ENCODE assay signal across 2 cellular contexts in genomic region chr11:12019337-12019736, GRCh38.
TF ChIP-seq lines count a peak whose summit lies in the region.

No MANE protein-coding gene starts in this region.

TF ChIP-seq in H1, 55 proteins besides CTCF, POLR2A, EP300 and RAD21:
- TF ChIP-seq CHD1 (IDR thresholded peaks at IDR 0.05; ENCODE audit: low read depth, low read length): no peak
- no peak for TF ChIP-seq GABPA (IDR thresholded peaks at IDR 0.05; ENCODE audit: borderline replicate concordance, insufficient read depth, low read length)
- no peak for TF ChIP-seq ZNF274 (IDR thresholded peaks at IDR 0.05; ENCODE audit: borderline replicate concordance, extremely low read depth, low read length)
- no peak for TF ChIP-seq SRF (IDR thresholded peaks at IDR 0.05; ENCODE audit: low read depth, low read length)
- TF ChIP-seq HDAC6 (IDR thresholded peaks at IDR 0.05; ENCODE audit: low read depth, low read length): no peak
- TF ChIP-seq CREB1 (IDR thresholded peaks at IDR 0.05): no peak
- TF ChIP-seq EZH2 (IDR thresholded peaks at IDR 0.05; ENCODE audit: low read depth, low read length, severe bottlenecking): no peak
- TF ChIP-seq SUZ12 (IDR thresholded peaks at IDR 0.05; ENCODE audit: low read length): no peak
- TF ChIP-seq CHD2 (IDR thresholded peaks at IDR 0.05; ENCODE audit: low read length): no peak
- TF ChIP-seq TEAD4 (IDR thresholded peaks at IDR 0.05; ENCODE audit: low read depth, low read length): no peak
- no peak for TF ChIP-seq PHF8 (conservative IDR thresholded peaks at IDR 0.05; ENCODE audit: low read depth, low read length)
- no peak for TF ChIP-seq NRF1 (IDR thresholded peaks at IDR 0.05; ENCODE audit: low read depth, low read length)
- TF ChIP-seq RXRA (IDR thresholded peaks at IDR 0.05; ENCODE audit: insufficient read depth, low read depth, low read length): no peak
- no peak for TF ChIP-seq CBX8 (IDR thresholded peaks at IDR 0.05; ENCODE audit: borderline replicate concordance, low read depth, low read length)

TF ChIP-seq in HepG2, 621 proteins besides CTCF, POLR2A, EP300 and RAD21:
- TF ChIP-seq ZHX2 (IDR thresholded peaks at IDR 0.05; ENCODE audit: low read depth) (no peak), ZHX2 (CRISPR knock-in tag; IDR thresholded peaks at IDR 0.05; ENCODE audit: borderline replicate concordance) (no peak), SOX13 (IDR thresholded peaks at IDR 0.05) (no peak), SOX13 (CRISPR knock-in tag; conservative IDR thresholded peaks at IDR 0.05 in 1 of 2, IDR thresholded peaks at IDR 0.05 in 1 of 2) (0 out of 4 replicates have a peak, but pooled peaks of 1 of the 2 experiments have one; percentile 11), ZNF550 (CRISPR knock-in tag; IDR thresholded peaks at IDR 0.05; ENCODE audit: borderline replicate concordance) (no peak), ARID5B (CRISPR knock-in tag; IDR thresholded peaks at IDR 0.05) (0 out of 2 replicates have a peak, but pooled peaks have one; percentile 9)
